Comparison of ENCODE assay signal across 11 cellular contexts in genomic region chr18:28178720-28179119, GRCh38. TPM values are rescaled to one million over a fixed set of nuclear protein-coding genes. Genes with fewer than 3 reads are reported as not detected.
DNase-seq lines count a peak whose midpoint lies in the region; ATAC-seq, FAIRE-seq and TF ChIP-seq lines count a peak whose summit lies in the region.
"Had no signal": no experiment of that assay in that cellular context is flagged by ENCODE, and none has a peak within 500 bp of the region (broad histone marks: within the 10 kb centered on the region; RNA-seq: fewer than 3 reads in every experiment).

No MANE protein-coding gene starts in this region.

- H3K9me3 ChIP-seq in DND-41 (ENCODE audit: insufficient read depth, low read length, severe bottlenecking), result peaks cover 4% of the 10 kb centered on the region
- H3K9me3 ChIP-seq in neuron (ENCODE audit: low read length), result no peaks in the 10 kb centered on the region

- no peak for TF ChIP-seq EP300 in Ishikawa (IDR thresholded peaks at IDR 0.05; ENCODE audit: borderline replicate concordance)

- H3K79me2 ChIP-seq in DND-41 (ENCODE audit: insufficient read depth, low read length), result peaks cover 29% of the 10 kb centered on the region

- peaks cover 10% of the 10 kb centered on the region; the same call in 1 of the 2 replicates for H4K20me1 ChIP-seq in DND-41 (ENCODE audit: insufficient read depth, low read length)

- H3K4me1 ChIP-seq in DND-41 (ENCODE audit: insufficient read depth, low read length) (peaks cover 28% of the 10 kb centered on the region), neuron (ENCODE audit: insufficient read depth, low read length) (peaks cover 14% of the 10 kb centered on the region)

- H3K27me3 ChIP-seq in DND-41 (ENCODE audit: insufficient read depth, low read length, poor library complexity) (no peaks in the 10 kb centered on the region), neuron (ENCODE audit: insufficient read depth, low read length) (no peaks in the 10 kb centered on the region)

- FAIRE-seq in GM12892 (lab: Jason Lieb, UNC), result no peak
- FAIRE-seq: GM18507 had no signal

- no peak for TF ChIP-seq RAD21 in Ishikawa (IDR thresholded peaks at IDR 0.05; ENCODE audit: low read depth)

- peak overlapping the region; percentile 59 for H2AFZ ChIP-seq in DND-41 (ENCODE audit: low read depth, low read length)
- peak overlapping the region; percentile 29 for H2AFZ ChIP-seq in neuron (ENCODE audit: low read depth, low read length)
- H2AFZ ChIP-seq: PC-9 had no signal

- DNase-seq in DND-41 (no peak), epithelial cell of proximal tubule (ENCODE audit: low read depth) (no peak), NCI-H187 treated with DMSO at 0.1 percent for 48 hours (lab: John Stamatoyannopoulos, UW) (no peak), GM12892 (ENCODE audit: insufficient read length) (no peak), NCI-H2196 (lab: John Stamatoyannopoulos, UW; ENCODE audit: unreplicated experiment) (no peak)
- DNase-seq: KBM-7 had no signal

- no peak for TF ChIP-seq CTCF in DND-41 (IDR thresholded peaks at IDR 0.05; ENCODE audit: borderline replicate concordance, extremely low read depth, low read length, poor library complexity, severe bottlenecking)
- no peak for TF ChIP-seq CTCF in epithelial cell of proximal tubule (conservative IDR thresholded peaks at IDR 0.05; ENCODE audit: low read depth, low read length)

- H3K9ac ChIP-seq in DND-41 (ENCODE audit: low read depth, low read length), result peak overlapping the region; percentile 78

- H3K4me3 ChIP-seq in DND-41 (ENCODE audit: low read depth in 1 of 2, low read length in 2 of 2) (peak overlapping the region; percentile 16 to 58; a peak in 3 of 4 replicates), epithelial cell of proximal tubule (ENCODE audit: low read depth, low read length) (peak overlapping the region; percentile 74), neuron (ENCODE audit: low read length) (peak overlapping the region; percentile 98)
- H3K4me3 ChIP-seq: PC-9 had no signal

- H3K36me3 ChIP-seq in DND-41 (ENCODE audit: insufficient read depth, low read length) (no peaks in the 10 kb centered on the region), neuron (ENCODE audit: insufficient read depth, low read length) (no peaks in the 10 kb centered on the region)

- peak overlapping the region; percentile 63 for H3K4me2 ChIP-seq in DND-41 (ENCODE audit: insufficient read depth, low read length)
- H3K4me2 ChIP-seq: PC-9 had no signal

- H3K27ac ChIP-seq in DND-41 (ENCODE audit: low read length), result peak overlapping the region; percentile 64
- H3K27ac ChIP-seq: epithelial cell of prostate, PC-9 had no signal

- ATAC-seq in DND-41 (ENCODE audit: insufficient read depth, low read depth), result no peak

- TF ChIP-seq POLR2A in GM12892 (IDR thresholded peaks at IDR 0.05; ENCODE audit: low read depth, low read length), result no peak

TF ChIP-seq in Ishikawa, 13 proteins besides CTCF, POLR2A, EP300 and RAD21:
- TF ChIP-seq TEAD4 (IDR thresholded peaks at IDR 0.05), result peak; percentile 36; the same call in 1 of the 2 replicates
- TF ChIP-seq, protein P1, sequence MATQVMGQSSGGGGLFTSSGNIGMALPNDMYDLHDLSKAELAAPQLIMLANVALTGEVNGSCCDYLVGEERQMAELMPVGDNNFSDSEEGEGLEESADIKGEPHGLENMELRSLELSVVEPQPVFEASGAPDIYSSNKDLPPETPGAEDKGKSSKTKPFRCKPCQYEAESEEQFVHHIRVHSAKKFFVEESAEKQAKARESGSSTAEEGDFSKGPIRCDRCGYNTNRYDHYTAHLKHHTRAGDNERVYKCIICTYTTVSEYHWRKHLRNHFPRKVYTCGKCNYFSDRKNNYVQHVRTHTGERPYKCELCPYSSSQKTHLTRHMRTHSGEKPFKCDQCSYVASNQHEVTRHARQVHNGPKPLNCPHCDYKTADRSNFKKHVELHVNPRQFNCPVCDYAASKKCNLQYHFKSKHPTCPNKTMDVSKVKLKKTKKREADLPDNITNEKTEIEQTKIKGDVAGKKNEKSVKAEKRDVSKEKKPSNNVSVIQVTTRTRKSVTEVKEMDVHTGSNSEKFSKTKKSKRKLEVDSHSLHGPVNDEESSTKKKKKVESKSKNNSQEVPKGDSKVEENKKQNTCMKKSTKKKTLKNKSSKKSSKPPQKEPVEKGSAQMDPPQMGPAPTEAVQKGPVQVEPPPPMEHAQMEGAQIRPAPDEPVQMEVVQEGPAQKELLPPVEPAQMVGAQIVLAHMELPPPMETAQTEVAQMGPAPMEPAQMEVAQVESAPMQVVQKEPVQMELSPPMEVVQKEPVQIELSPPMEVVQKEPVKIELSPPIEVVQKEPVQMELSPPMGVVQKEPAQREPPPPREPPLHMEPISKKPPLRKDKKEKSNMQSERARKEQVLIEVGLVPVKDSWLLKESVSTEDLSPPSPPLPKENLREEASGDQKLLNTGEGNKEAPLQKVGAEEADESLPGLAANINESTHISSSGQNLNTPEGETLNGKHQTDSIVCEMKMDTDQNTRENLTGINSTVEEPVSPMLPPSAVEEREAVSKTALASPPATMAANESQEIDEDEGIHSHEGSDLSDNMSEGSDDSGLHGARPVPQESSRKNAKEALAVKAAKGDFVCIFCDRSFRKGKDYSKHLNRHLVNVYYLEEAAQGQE (IDR thresholded peaks at IDR 0.05; ENCODE audit: low read depth), result no peak

RNA-seq across cellular contexts. Expression of gene CDH2, which starts 1.8 kb away (rescaled TPM):
- total RNA-seq in epithelial cell of proximal tubule, result 74.5 and 78.2 TPM in 2 replicates
- polyA plus RNA-seq in GM12892 (2012; ENCODE audit: missing spikeins), result 0.06 TPM

Comparison
In these comparisons a context has a peak if more than half of its experiments do, and no peak if none do; other contexts are left out.
1. H3K4me3 ChIP-seq: peak in every context shown above with its lines; median percentile 98 in neuron; 74 in epithelial cell of proximal tubule; 37 in DND-41.